15 cellular contexts compared by ENCODE assay signal in genomic region chrX:106774981-106775380, GRCh38.
"Had no signal": no experiment of that assay in that cellular context is flagged by ENCODE, and none has a peak within 500 bp of the region (broad histone marks: within the 10 kb centered on the region; RNA-seq: fewer than 3 reads in every experiment).

No MANE protein-coding gene starts in this region.

- H3K36me3 ChIP-seq: heart left ventricle, right atrium auricular region had no signal

- H3K27ac ChIP-seq: dorsolateral prefrontal cortex, heart left ventricle, psoas muscle, right atrium auricular region had no signal

- H3K4me1 ChIP-seq: heart left ventricle, psoas muscle, right atrium auricular region had no signal

- H3K4me3 ChIP-seq: dorsolateral prefrontal cortex, heart left ventricle, psoas muscle, right atrium auricular region, smooth muscle cell had no signal

- FAIRE-seq: urothelium cell line had no signal

- H3K4me2 ChIP-seq: smooth muscle cell had no signal

- H3K27me3 ChIP-seq: right atrium auricular region had no signal

- DNase-seq: cortex of kidney; dorsolateral prefrontal cortex; effector CD8-positive, alpha-beta T cell; foreskin melanocyte; heart left ventricle; hippocampal formation; mesendoderm; naive B cell; psoas muscle; stimulated activated CD4-positive, alpha-beta T cell treated with anti-CD3 and anti-CD28 coated beads, Interleukin-2, amount 100 ng/mL, for 48 hours; stimulated activated naive CD4-positive, alpha-beta T cell treated with Interleukin-2 at 50 U/mL for 16 hours; trophoblast cell had no signal

- H3K9me3 ChIP-seq: heart left ventricle, psoas muscle had no signal

- ATAC-seq: heart left ventricle, psoas muscle had no signal
